In genomic region chr5:150419630-150420270, GRCh38 we compare ENCODE assay signal across 14 cellular contexts. TPM values are rescaled to one million over a fixed set of nuclear protein-coding genes. Genes with fewer than 3 reads are reported as not detected.
DNase-seq lines count a peak whose midpoint lies in the region; ATAC-seq and TF ChIP-seq lines count a peak whose summit lies in the region.
"Had no signal": no experiment of that assay in that cellular context is flagged by ENCODE, and none has a peak within 500 bp of the region (broad histone marks: within the 10 kb centered on the region; RNA-seq: fewer than 3 reads in every experiment).

No MANE protein-coding gene starts in this region.

- H3K9me3 ChIP-seq in Peyer's patch: no peaks in the 10 kb centered on the region
- H3K9me3 ChIP-seq: pancreas had no signal

- H3K36me3 ChIP-seq in Peyer's patch: no peaks in the 10 kb centered on the region
- H3K36me3 ChIP-seq: pancreas had no signal

- TF ChIP-seq POLR2A in Peyer's patch (IDR thresholded peaks at IDR 0.05): no peak

- H3K27me3 ChIP-seq in Peyer's patch: no peaks in the 10 kb centered on the region
- H3K27me3 ChIP-seq: pancreas had no signal

- DNase-seq in Peyer's patch (peak in 2 of 3 donors; percentile 65 to 76), naive B cell (peak; percentile 83), NCI-H345 treated with DMSO at 0.1 percent for 48 hours (lab: John Stamatoyannopoulos, UW; ENCODE audit: unreplicated experiment) (no peak), NCI-H2196 (lab: John Stamatoyannopoulos, UW; ENCODE audit: unreplicated experiment) (no peak)
- no peak for DNase-seq in activated CD8-positive, alpha-beta memory T cell treated with anti-CD3 and anti-CD28 coated beads for 24 hours
- DNase-seq in activated CD8-positive, alpha-beta memory T cell treated with anti-CD3 and anti-CD28 coated beads, Interleukin-2, amount 50 U/mL, for 4 hours: no peak
- DNase-seq: activated T-cell treated with anti-CD3 and anti-CD28 coated beads, Interleukin-2, amount 50 U/mL, for 24 hours; CD4-positive, alpha-beta memory T cell; left cardiac atrium; NCI-H1105; pancreas; stimulated activated CD4-positive, alpha-beta T cell treated with anti-CD3 and anti-CD28 coated beads, Interleukin-2, amount 100 ng/mL, for 24 hours had no signal

- peak overlapping the region in 2 of 4 donors; percentile 66 to 71 for H3K27ac ChIP-seq in Peyer's patch
- H3K27ac ChIP-seq: pancreas had no signal

- H3K4me3 Mint-ChIP-seq in naive B cell: peak overlapping the region; percentile 65 to 91 (median 85)
- H3K4me3 Mint-ChIP-seq: activated T-cell treated with anti-CD3 and anti-CD28 coated beads, Interleukin-2, amount 50 U/mL, for 24 hours; CD4-positive, alpha-beta memory T cell had no signal

- H3K4me1 ChIP-seq in Peyer's patch: peaks cover 0 to 5% (median 0%) of the 10 kb centered on the region in 4 donors
- H3K4me1 ChIP-seq: pancreas had no signal

- ATAC-seq in GM18861 (IDR thresholded peaks at IDR 0.05; ENCODE audit: unreplicated experiment) (peak; percentile 72), HG02610 (IDR thresholded peaks at IDR 0.05; ENCODE audit: unreplicated experiment) (peak; percentile 73), naive B cell (ENCODE audit: low read depth in 2 of 2) (peak; percentile 98 to 99)
- ATAC-seq: left cardiac atrium, pancreas had no signal

- no peaks in the 10 kb centered on the region for H3K9me3 Mint-ChIP-seq in naive B cell
- H3K9me3 Mint-ChIP-seq: activated T-cell treated with anti-CD3 and anti-CD28 coated beads, Interleukin-2, amount 50 U/mL, for 24 hours; CD4-positive, alpha-beta memory T cell had no signal

- H3K27me3 Mint-ChIP-seq in naive B cell: no peaks in the 10 kb centered on the region
- H3K27me3 Mint-ChIP-seq: activated T-cell treated with anti-CD3 and anti-CD28 coated beads, Interleukin-2, amount 50 U/mL, for 24 hours; CD4-positive, alpha-beta memory T cell had no signal

- H3K4me1 Mint-ChIP-seq in naive B cell: peaks cover 48 to 79% (median 56%) of the 10 kb centered on the region in 3 donors
- H3K4me1 Mint-ChIP-seq: CD4-positive, alpha-beta memory T cell had no signal

- peak overlapping the region; percentile 98 to 100 (median 99) for H3K27ac Mint-ChIP-seq in naive B cell
- H3K27ac Mint-ChIP-seq: activated T-cell treated with anti-CD3 and anti-CD28 coated beads, Interleukin-2, amount 50 U/mL, for 24 hours had no signal

- no peak overlapping the region for H3K4me3 ChIP-seq in Peyer's patch
- H3K4me3 ChIP-seq: pancreas had no signal

- no peaks in the 10 kb centered on the region for H3K36me3 Mint-ChIP-seq in naive B cell
- H3K36me3 Mint-ChIP-seq: CD4-positive, alpha-beta memory T cell had no signal

- TF ChIP-seq CTCF in Peyer's patch (IDR thresholded peaks at IDR 0.05): no peak

RNA-seq across cellular contexts. Expression of gene CD74, which starts 7.0 kb away (rescaled TPM):
- 1,000 to 10,000 TPM in 2 of 4 donors, 100 to 1,000 TPM in 2; 759 to 2,006 (median 1,183) TPM for total RNA-seq in Peyer's patch
- over 10,000 TPM; 22,737 to 35,313 (median 25,671) TPM for polyA plus RNA-seq in naive B cell (ENCODE audit: low read depth in 6 of 6)

RNA-seq across cellular contexts. Expression of gene RPS14, which starts 29.8 kb away (rescaled TPM):
- total RNA-seq in Peyer's patch: 1,000 to 10,000 TPM in 3 of 4 donors, 100 to 1,000 TPM in 1; 975 to 1,961 (median 1,274) TPM
- polyA plus RNA-seq in naive B cell (ENCODE audit: low read depth in 6 of 6): 1,000 to 10,000 TPM; 4,594 to 6,671 (median 5,653) TPM

Comparison
In these comparisons a context has a peak if more than half of its experiments do, and no peak if none do; other contexts are left out.
1. DNase-seq: peak in Peyer's patch (2 of 3) and naive B cell (single experiment); none in NCI-H345 treated with DMSO at 0.1 percent for 48 hours (single experiment), activated CD8-positive, alpha-beta memory T cell treated with anti-CD3 and anti-CD28 coated beads for 24 hours (single experiment), NCI-H2196 (single experiment) and activated CD8-positive, alpha-beta memory T cell treated with anti-CD3 and anti-CD28 coated beads, Interleukin-2, amount 50 U/mL, for 4 hours (single experiment).
2. Peak in every context shown above with its lines, with median percentiles within 50 percentile points of each other: ATAC-seq.